In genomic region chr11:126088999-126089398, GRCh38 we compare ENCODE assay signal across 1 cellular context.
TF ChIP-seq lines count a peak whose summit lies in the region.

No MANE protein-coding gene starts in this region.

TF ChIP-seq in GM23338, 12 proteins besides CTCF, POLR2A, EP300 and RAD21 (continued from another document):
- no peak for TF ChIP-seq REST (IDR thresholded peaks at IDR 0.05; ENCODE audit: unreplicated experiment)
- no peak for TF ChIP-seq EZH2phosphoT487 (IDR thresholded peaks at IDR 0.05; ENCODE audit: unreplicated experiment)
- no peak for TF ChIP-seq ZNF462 (CRISPR knock-in tag; IDR thresholded peaks at IDR 0.05)
